In genomic region chr3:70120360-70120966, GRCh38 we compare ENCODE assay signal across 8 cellular contexts.
DNase-seq lines count a peak whose midpoint lies in the region; TF ChIP-seq lines count a peak whose summit lies in the region.

No MANE protein-coding gene starts in this region.

- H3K9me2 ChIP-seq in Loucy (replicated peaks; ENCODE audit: low read depth, low read length) = no peaks in the 10 kb centered on the region

- TF ChIP-seq POLR2A in testis (IDR thresholded peaks at IDR 0.05) = no peak

- H3K27ac ChIP-seq in VCaP = no peak overlapping the region
- H3K27ac ChIP-seq in colonic mucosa = no peak overlapping the region
- H3K27ac ChIP-seq in mesenchymal stem cell (ENCODE audit: low read length, poor library complexity, severe bottlenecking) = no peak overlapping the region
- H3K27ac ChIP-seq in testis = no peak overlapping the region

- no peak overlapping the region for H2AFZ ChIP-seq in Loucy (ENCODE audit: low read length)
- H2AFZ ChIP-seq in mesenchymal stem cell (ENCODE audit: low read depth, low read length) = no peak overlapping the region

- no peak overlapping the region for H3K4me3 ChIP-seq in Loucy (ENCODE audit: low read length, poor library complexity, severe bottlenecking)
- H3K4me3 ChIP-seq in colonic mucosa = no peak overlapping the region
- no peak overlapping the region for H3K4me3 ChIP-seq in mesenchymal stem cell (ENCODE audit: insufficient read depth in 1 of 2, low read depth in 1 of 2, low read length in 2 of 2)
- no peak overlapping the region for H3K4me3 ChIP-seq in testis

- H3K27me3 ChIP-seq in Loucy (ENCODE audit: insufficient read depth, low read length, poor library complexity, severe bottlenecking) = no peaks in the 10 kb centered on the region
- H3K27me3 ChIP-seq in colonic mucosa = no peaks in the 10 kb centered on the region
- no peaks in the 10 kb centered on the region for H3K27me3 ChIP-seq in mesenchymal stem cell (ENCODE audit: control insufficient read depth in 1 of 2, insufficient read depth in 1 of 2, low read length in 2 of 2)
- H3K27me3 ChIP-seq in testis = no peaks in the 10 kb centered on the region

- no peak overlapping the region for H3K18ac ChIP-seq in mesenchymal stem cell (ENCODE audit: low read depth in 1 of 2, low read length in 2 of 2)

- H3K9me3 ChIP-seq in Loucy (ENCODE audit: insufficient read depth, low read depth, low read length) (no peaks in the 10 kb centered on the region), colonic mucosa (no peaks in the 10 kb centered on the region), mesenchymal stem cell (ENCODE audit: control insufficient read depth, low read length) (no peaks in the 10 kb centered on the region), testis (no peaks in the 10 kb centered on the region)

- no peaks in the 10 kb centered on the region for H3K79me1 ChIP-seq in mesenchymal stem cell (replicated peaks; ENCODE audit: low read length, poor library complexity, severe bottlenecking)

- H3K9ac ChIP-seq in Loucy (ENCODE audit: low read depth, low read length, poor library complexity, severe bottlenecking) (no peak overlapping the region), colonic mucosa (ENCODE audit: low read depth in 2 of 2, low read length in 2 of 2) (no peak overlapping the region), mesenchymal stem cell (ENCODE audit: low read length) (no peak overlapping the region)

- POLR2A ChIA-PET in HEK293T (lab: Yijun Ruan, JAX) = no interaction called here

- peak; percentile 29 for DNase-seq in SIG-M5 treated with dmso at 0.1 percent for 504 hours (lab: John Stamatoyannopoulos, UW; ENCODE audit: unreplicated experiment)
- no peak for DNase-seq in SIG-M5 (lab: John Stamatoyannopoulos, UW)
- peak; percentile 77 for DNase-seq in HEK293T (ENCODE audit: extremely low spot score)
- peak; percentile 84 for DNase-seq in colonic mucosa
- DNase-seq in mesenchymal stem cell = peak; percentile 29
- DNase-seq in testis = peak; percentile 95

- intact Hi-C loops in colonic mucosa (cut with DNase I) (loop anchor here (2.0 kb wide), 1 partner anchor 236 kb away; no protein-coding TSS in a partner anchor), testis (cut with DNase I; ENCODE audit: low total_unique reads) (no loop called here)

- H2AK5ac ChIP-seq in mesenchymal stem cell (ENCODE audit: low read length, severe bottlenecking) = no peak overlapping the region

- no peak overlapping the region for H2BK5ac ChIP-seq in mesenchymal stem cell (ENCODE audit: low read depth, low read length, poor library complexity, severe bottlenecking)

- no peaks in the 10 kb centered on the region for H3K79me2 ChIP-seq in Loucy (ENCODE audit: insufficient read depth, low read length)

- no peak overlapping the region for H3K23ac ChIP-seq in mesenchymal stem cell (ENCODE audit: low read length in 2 of 2)

- H2BK12ac ChIP-seq in mesenchymal stem cell (ENCODE audit: low read length in 2 of 2) = no peak overlapping the region

- no peak overlapping the region for H3K14ac ChIP-seq in mesenchymal stem cell (ENCODE audit: low read length in 2 of 2)

- H2BK15ac ChIP-seq in mesenchymal stem cell (ENCODE audit: low read depth, poor library complexity, severe bottlenecking) = no peak overlapping the region

- H3K4ac ChIP-seq in mesenchymal stem cell (ENCODE audit: low read depth in 1 of 2, low read length in 2 of 2) = no peak overlapping the region

- H4K91ac ChIP-seq in mesenchymal stem cell (ENCODE audit: low read length) = no peak overlapping the region

- H4K8ac ChIP-seq in mesenchymal stem cell (ENCODE audit: low read length) = no peak overlapping the region

- H3K4me1 ChIP-seq in Loucy (ENCODE audit: insufficient read depth, low read length, poor library complexity, severe bottlenecking) (no peaks in the 10 kb centered on the region), colonic mucosa (no peaks in the 10 kb centered on the region), mesenchymal stem cell (ENCODE audit: control insufficient read depth, insufficient read depth, low read depth, low read length) (no peaks in the 10 kb centered on the region), testis (no peaks in the 10 kb centered on the region)

- H3F3A ChIP-seq in Loucy (ENCODE audit: low read depth) = no peaks in the 10 kb centered on the region

- H2BK120ac ChIP-seq in mesenchymal stem cell (ENCODE audit: low read depth, low read length) = no peak overlapping the region

- peak; percentile 82 for TF ChIP-seq CTCF in Loucy (conservative IDR thresholded peaks at IDR 0.05; ENCODE audit: low read length)
- peak; percentile 86 for TF ChIP-seq CTCF in VCaP (conservative IDR thresholded peaks at IDR 0.05)
- peak; percentile 63 for TF ChIP-seq CTCF in colonic mucosa (IDR thresholded peaks at IDR 0.05)
- peak; percentile 33 to 65 (median 59) for TF ChIP-seq CTCF in testis (IDR thresholded peaks at IDR 0.05)

- WGBS in mesenchymal stem cell = 81% methylated on average over 7 of the region's 11 CpGs
- 73 to 74% methylated on average over 11 of the region's 11 CpGs for WGBS in testis, 2 donors

- CTCF ChIA-PET in HEK293T (lab: Yijun Ruan, JAX) = interaction anchor here (0.6 to 1.5 kb wide), 3 partner anchors 11 to 57 kb away, joined by 3 read pairs; no protein-coding TSS in a partner anchor

- H3K4me2 ChIP-seq in Loucy (ENCODE audit: low read depth, low read length, poor library complexity, severe bottlenecking) = no peak overlapping the region
- H3K4me2 ChIP-seq in mesenchymal stem cell (ENCODE audit: low read length, poor library complexity, severe bottlenecking) = no peak overlapping the region

- H3K36me3 ChIP-seq in Loucy (ENCODE audit: insufficient read depth, low read length) (no peaks in the 10 kb centered on the region), colonic mucosa (no peaks in the 10 kb centered on the region), mesenchymal stem cell (ENCODE audit: control insufficient read depth in 1 of 2, insufficient read depth in 2 of 2, low read depth in 1 of 2, low read length in 2 of 2) (no peaks in the 10 kb centered on the region), testis (ENCODE audit: low read depth, missing control alignments) (no peaks in the 10 kb centered on the region)

- no peaks in the 10 kb centered on the region for H4K20me1 ChIP-seq in Loucy (ENCODE audit: insufficient read depth, low read length, poor library complexity, severe bottlenecking)

TF ChIP-seq in HEK293T, 16 proteins besides CTCF, POLR2A, EP300 and RAD21:
- TF ChIP-seq HDGF (IDR thresholded peaks at IDR 0.05; ENCODE audit: borderline replicate concordance) (no peak), L3MBTL2 (conservative IDR thresholded peaks at IDR 0.05) (peak; percentile 59; the same call in 1 of the 2 replicates)
TF ChIP-seq in HEK293T: peak in this region for 1.
